ENCODE assay signal across 22 cellular contexts in the genomic region with DNA sequence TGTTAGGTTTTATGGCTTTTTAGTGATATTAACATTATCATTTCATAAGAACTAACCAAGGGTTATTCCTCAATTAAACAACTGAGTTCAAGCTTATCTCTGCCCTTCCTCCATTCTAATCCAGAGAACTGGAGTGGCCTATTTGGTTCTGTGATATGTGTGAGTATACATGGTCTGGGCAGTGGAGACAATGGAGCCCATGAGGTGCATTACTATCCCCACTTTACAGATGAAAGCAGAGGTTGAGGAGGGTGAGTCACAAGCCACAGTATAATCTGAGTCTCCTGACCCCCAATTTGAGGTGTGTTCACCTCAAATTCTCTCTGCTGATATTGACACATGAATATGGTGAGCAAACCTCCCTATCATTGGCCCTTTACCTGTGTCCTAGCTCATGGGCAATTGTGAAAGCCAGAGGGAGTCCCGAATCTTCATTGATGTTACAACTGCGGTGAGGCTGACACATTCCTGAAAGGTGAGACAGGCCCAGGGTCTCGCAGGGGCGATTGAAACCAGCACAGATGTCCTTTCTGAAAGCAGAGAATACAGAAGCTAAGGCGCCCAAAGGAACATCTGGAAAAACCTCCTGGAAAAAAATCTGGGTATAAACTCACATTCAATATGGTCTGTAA.
A peak's percentile ranks its signal among the peaks of the same experiment; 100 is the strongest.
DNase-seq lines count a peak whose midpoint lies in the region; ATAC-seq, FAIRE-seq and TF ChIP-seq lines count a peak whose summit lies in the region.
"Had no signal": no experiment of that assay in that cellular context is flagged by ENCODE, and none has a peak within 500 bp of the region (broad histone marks: within the 10 kb centered on the region; RNA-seq: fewer than 3 reads in every experiment).

No MANE protein-coding gene starts in this region.

- ATAC-seq in WTC11 (peak; percentile 93), GM18861 (IDR thresholded peaks at IDR 0.05; ENCODE audit: unreplicated experiment) (no peak), GM18502 (IDR thresholded peaks at IDR 0.05; ENCODE audit: poor library complexity, unreplicated experiment) (no peak), GM19023 (IDR thresholded peaks at IDR 0.05; ENCODE audit: unreplicated experiment) (no peak)
- ATAC-seq: HepG2, SK-N-SH treated with all-trans-retinoic acid at 6 μM for 48 hours had no signal

- peaks cover 10% of the 10 kb centered on the region for H3K4me1 Mint-ChIP-seq in WTC11
- H3K4me1 Mint-ChIP-seq: CD4-positive, alpha-beta memory T cell had no signal

- no peak for TF ChIP-seq POLR2A in erythroblast (IDR thresholded peaks at IDR 0.05; ENCODE audit: low read length)

- no peak overlapping the region; the same call in 1 of the 2 replicates for H3K27ac Mint-ChIP-seq in WTC11
- H3K27ac Mint-ChIP-seq: CD4-positive, alpha-beta memory T cell had no signal

- no peaks in the 10 kb centered on the region for H3K27me3 Mint-ChIP-seq in WTC11 (ENCODE audit: low read depth)

- H3K4me3 Mint-ChIP-seq in WTC11: no peak overlapping the region
- H3K4me3 Mint-ChIP-seq: CD4-positive, alpha-beta memory T cell had no signal

- no peaks in the 10 kb centered on the region for H3K36me3 Mint-ChIP-seq in WTC11
- H3K36me3 Mint-ChIP-seq: CD4-positive, alpha-beta memory T cell had no signal

- no peak for TF ChIP-seq CTCF in WTC11 (IDR thresholded peaks at IDR 0.05)

- no peak for DNase-seq in HTR-8/SVneo (ENCODE audit: insufficient read length, low spot score)
- peak; percentile 24 for DNase-seq in WTC11 (ENCODE audit: low spot score)
- DNase-seq in iPS DF 4.7 (ENCODE audit: extremely low read depth, low spot score): peak; percentile 49
- peak; percentile 33 for DNase-seq in urothelium cell line (ENCODE audit: low spot score)
- DNase-seq in erythroblast (lab: John Stamatoyannopoulos, UW): no peak
- DNase-seq: Calu3; CD4-positive, alpha-beta memory T cell; DMS53; GDM1; HCEC 1CT; MM.1S; NCI-H1105; NCI-H1694; NCI-H510A treated with DMSO at 0.1 percent for 48 hours; Peyer's patch; SHP77 treated with DMSO at 0.1 percent for 48 hours had no signal

- H3K9me3 Mint-ChIP-seq in WTC11: no peaks in the 10 kb centered on the region

- CTCF ChIA-PET in WTC11 (lab: Charles Lee): interaction anchor here (1.5 to 1.7 kb wide), 2 partner anchors 277 to 312 kb away, joined by 4 to 6 read pairs; no protein-coding TSS in a partner anchor

- POLR2A ChIA-PET in WTC11 (lab: Charles Lee): interaction anchor here (1.0 kb wide), 1 partner anchor 999 kb away, joined by 3 read pairs; no protein-coding TSS in a partner anchor

- FAIRE-seq in HTR-8/SVneo (lab: Jason Lieb, UNC): peak; percentile 48
- FAIRE-seq in urothelium cell line (lab: Jason Lieb, UNC): peak; percentile 81
- FAIRE-seq: GM12891, HepG2 had no signal

TF ChIP-seq in WTC11, 78 proteins besides CTCF, POLR2A, EP300 and RAD21:
- TF ChIP-seq, protein P1, sequence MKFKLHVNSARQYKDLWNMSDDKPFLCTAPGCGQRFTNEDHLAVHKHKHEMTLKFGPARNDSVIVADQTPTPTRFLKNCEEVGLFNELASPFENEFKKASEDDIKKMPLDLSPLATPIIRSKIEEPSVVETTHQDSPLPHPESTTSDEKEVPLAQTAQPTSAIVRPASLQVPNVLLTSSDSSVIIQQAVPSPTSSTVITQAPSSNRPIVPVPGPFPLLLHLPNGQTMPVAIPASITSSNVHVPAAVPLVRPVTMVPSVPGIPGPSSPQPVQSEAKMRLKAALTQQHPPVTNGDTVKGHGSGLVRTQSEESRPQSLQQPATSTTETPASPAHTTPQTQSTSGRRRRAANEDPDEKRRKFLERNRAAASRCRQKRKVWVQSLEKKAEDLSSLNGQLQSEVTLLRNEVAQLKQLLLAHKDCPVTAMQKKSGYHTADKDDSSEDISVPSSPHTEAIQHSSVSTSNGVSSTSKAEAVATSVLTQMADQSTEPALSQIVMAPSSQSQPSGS (CRISPR knock-in tag; IDR thresholded peaks at IDR 0.05; ENCODE audit: borderline replicate concordance, low read depth): no peak
- TF ChIP-seq EMX1 (CRISPR knock-in tag; IDR thresholded peaks at IDR 0.05): no peak
- TF ChIP-seq RELA (CRISPR knock-in tag; IDR thresholded peaks at IDR 0.05; ENCODE audit: borderline replicate concordance): no peak
- TF ChIP-seq ZNF138 (CRISPR knock-in tag; conservative IDR thresholded peaks at IDR 0.05): no peak
- TF ChIP-seq ZNF232 (CRISPR knock-in tag; IDR thresholded peaks at IDR 0.05): no peak
- TF ChIP-seq, protein P2, sequence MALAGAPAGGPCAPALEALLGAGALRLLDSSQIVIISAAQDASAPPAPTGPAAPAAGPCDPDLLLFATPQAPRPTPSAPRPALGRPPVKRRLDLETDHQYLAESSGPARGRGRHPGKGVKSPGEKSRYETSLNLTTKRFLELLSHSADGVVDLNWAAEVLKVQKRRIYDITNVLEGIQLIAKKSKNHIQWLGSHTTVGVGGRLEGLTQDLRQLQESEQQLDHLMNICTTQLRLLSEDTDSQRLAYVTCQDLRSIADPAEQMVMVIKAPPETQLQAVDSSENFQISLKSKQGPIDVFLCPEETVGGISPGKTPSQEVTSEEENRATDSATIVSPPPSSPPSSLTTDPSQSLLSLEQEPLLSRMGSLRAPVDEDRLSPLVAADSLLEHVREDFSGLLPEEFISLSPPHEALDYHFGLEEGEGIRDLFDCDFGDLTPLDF (CRISPR knock-in tag; IDR thresholded peaks at IDR 0.05): no peak
- TF ChIP-seq, protein P3, sequence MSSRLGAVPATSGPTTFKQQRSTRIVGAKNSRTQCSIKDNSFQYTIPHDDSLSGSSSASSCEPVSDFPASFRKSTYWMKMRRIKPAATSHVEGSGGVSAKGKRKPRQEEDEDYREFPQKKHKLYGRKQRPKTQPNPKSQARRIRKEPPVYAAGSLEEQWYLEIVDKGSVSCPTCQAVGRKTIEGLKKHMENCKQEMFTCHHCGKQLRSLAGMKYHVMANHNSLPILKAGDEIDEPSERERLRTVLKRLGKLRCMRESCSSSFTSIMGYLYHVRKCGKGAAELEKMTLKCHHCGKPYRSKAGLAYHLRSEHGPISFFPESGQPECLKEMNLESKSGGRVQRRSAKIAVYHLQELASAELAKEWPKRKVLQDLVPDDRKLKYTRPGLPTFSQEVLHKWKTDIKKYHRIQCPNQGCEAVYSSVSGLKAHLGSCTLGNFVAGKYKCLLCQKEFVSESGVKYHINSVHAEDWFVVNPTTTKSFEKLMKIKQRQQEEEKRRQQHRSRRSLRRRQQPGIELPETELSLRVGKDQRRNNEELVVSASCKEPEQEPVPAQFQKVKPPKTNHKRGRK (CRISPR knock-in tag; IDR thresholded peaks at IDR 0.05; ENCODE audit: borderline replicate concordance): no peak
- no peak for TF ChIP-seq FOXP1 (CRISPR knock-in tag; IDR thresholded peaks at IDR 0.05; ENCODE audit: borderline replicate concordance)
- TF ChIP-seq NR1H2 (CRISPR knock-in tag; IDR thresholded peaks at IDR 0.05): no peak
- no peak for TF ChIP-seq TEAD1 (CRISPR knock-in tag; IDR thresholded peaks at IDR 0.05)
- TF ChIP-seq, protein P4, sequence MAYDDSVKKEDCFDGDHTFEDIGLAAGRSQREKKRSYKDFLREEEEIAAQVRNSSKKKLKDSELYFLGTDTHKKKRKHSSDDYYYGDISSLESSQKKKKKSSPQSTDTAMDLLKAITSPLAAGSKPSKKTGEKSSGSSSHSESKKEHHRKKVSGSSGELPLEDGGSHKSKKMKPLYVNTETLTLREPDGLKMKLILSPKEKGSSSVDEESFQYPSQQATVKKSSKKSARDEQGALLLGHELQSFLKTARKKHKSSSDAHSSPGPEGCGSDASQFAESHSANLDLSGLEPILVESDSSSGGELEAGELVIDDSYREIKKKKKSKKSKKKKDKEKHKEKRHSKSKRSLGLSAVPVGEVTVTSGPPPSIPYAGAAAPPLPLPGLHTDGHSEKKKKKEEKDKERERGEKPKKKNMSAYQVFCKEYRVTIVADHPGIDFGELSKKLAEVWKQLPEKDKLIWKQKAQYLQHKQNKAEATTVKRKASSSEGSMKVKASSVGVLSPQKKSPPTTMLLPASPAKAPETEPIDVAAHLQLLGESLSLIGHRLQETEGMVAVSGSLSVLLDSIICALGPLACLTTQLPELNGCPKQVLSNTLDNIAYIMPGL (CRISPR knock-in tag; IDR thresholded peaks at IDR 0.05): no peak
- TF ChIP-seq ZNF423 (CRISPR knock-in tag; IDR thresholded peaks at IDR 0.05): no peak

Comparison
In these comparisons a context has a peak if more than half of its experiments do, and no peak if none do; other contexts are left out.
1. DNase-seq: peak in WTC11 (single experiment), iPS DF 4.7 (single experiment) and urothelium cell line (single experiment); none in HTR-8/SVneo (single experiment) and erythroblast (0 of 2).